Comparison of ENCODE assay signal across 12 cellular contexts in genomic region chr13:30752201-30752797, GRCh38. TPM values are rescaled to one million over a fixed set of nuclear protein-coding genes. Genes with fewer than 3 reads are reported as not detected.
DNase-seq lines count a peak whose midpoint lies in the region; ATAC-seq, FAIRE-seq and TF ChIP-seq lines count a peak whose summit lies in the region.
"Had no signal": no experiment of that assay in that cellular context is flagged by ENCODE, and none has a peak within 500 bp of the region (broad histone marks: within the 10 kb centered on the region; RNA-seq: fewer than 3 reads in every experiment).

No MANE protein-coding gene starts in this region.

- peaks cover 0 to 6% of the 10 kb centered on the region in 2 donors for H3K9me3 Mint-ChIP-seq in activated naive CD4-positive, alpha-beta T cell treated with anti-CD3 and anti-CD28 coated beads, Interleukin-2, amount 50 U/mL, for 72 hours

- TF ChIP-seq CTCF in cardiac fibroblast (IDR thresholded peaks at IDR 0.05; ENCODE audit: low read depth, low read length) = peak; percentile 16
- TF ChIP-seq CTCF in thoracic aorta (IDR thresholded peaks at IDR 0.05) = no peak

- peaks cover 16 to 21% of the 10 kb centered on the region in 2 donors for H3K36me3 Mint-ChIP-seq in activated naive CD4-positive, alpha-beta T cell treated with anti-CD3 and anti-CD28 coated beads, Interleukin-2, amount 50 U/mL, for 72 hours

- peak; percentile 97 for FAIRE-seq in islet of Langerhans (lab: Jason Lieb, UNC)

- intact Hi-C loops in Right ventricle myocardium superior (cut with DNase I) (no loop called here), cardiac septum (cut with DNase I) (no loop called here)

- H3K27ac Mint-ChIP-seq in activated naive CD4-positive, alpha-beta T cell treated with anti-CD3 and anti-CD28 coated beads, Interleukin-2, amount 50 U/mL, for 72 hours = no peak overlapping the region

- H3K36me3 ChIP-seq in thoracic aorta = no peaks in the 10 kb centered on the region

- H3K4me3 ChIP-seq in cardiac fibroblast (replicated peaks in 1 of 2; ENCODE audit: low read depth in 2 of 2, low read length in 2 of 2) = no peak overlapping the region
- H3K4me3 ChIP-seq in thoracic aorta = no peak overlapping the region
- H3K4me3 ChIP-seq: lower lobe of right lung, skin epidermis had no signal

- H3K9me3 ChIP-seq in thoracic aorta = no peaks in the 10 kb centered on the region
- H3K9me3 ChIP-seq: lower lobe of right lung had no signal

- H3K4me1 ChIP-seq in thoracic aorta (ENCODE audit: control insufficient read depth in 1 of 2, low read depth in 2 of 2) = peaks cover 0 to 16% of the 10 kb centered on the region in 2 donors

- H3K27ac ChIP-seq in thoracic aorta = peak overlapping the region; percentile 28 to 43
- H3K27ac ChIP-seq: lower lobe of right lung, skin epidermis had no signal

- ATAC-seq in Right ventricle myocardium superior (ENCODE audit: poor library complexity) = peak; percentile 84
- ATAC-seq in thoracic aorta (ENCODE audit: insufficient number of reproducible peaks, low FRiP score, low read depth) = peak; percentile 48
- ATAC-seq in activated naive CD4-positive, alpha-beta T cell treated with anti-CD3 and anti-CD28 coated beads, Interleukin-2, amount 50 U/mL, for 72 hours = no peak

- DNase-seq in Right ventricle myocardium superior = peak; percentile 65
- no peak for DNase-seq in cardiac septum (ENCODE audit: low spot score)
- DNase-seq in cardiac fibroblast (ENCODE audit: low read depth in 2 of 2) = peak; percentile 58 to 68
- no peak for DNase-seq in thoracic aorta (ENCODE audit: low spot score)
- no peak for DNase-seq in activated naive CD4-positive, alpha-beta T cell treated with anti-CD3 and anti-CD28 coated beads, Interleukin-2, amount 50 U/mL, for 72 hours (ENCODE audit: low spot score in 2 of 2)
- DNase-seq in activated naive CD4-positive, alpha-beta T cell treated with anti-CD3 and anti-CD28 coated beads, Interleukin-2, amount 50 U/mL, for 16 hours = no peak
- no peak for DNase-seq in AML-193 (lab: John Stamatoyannopoulos, UW)
- DNase-seq: GF-D8, H7, lower lobe of right lung had no signal

- H3K27me3 ChIP-seq in thoracic aorta (replicated peaks; ENCODE audit: insufficient read depth) = no peaks in the 10 kb centered on the region

RNA-seq across cellular contexts. Expression of gene ALOX5AP, which starts 17.0 kb away (rescaled TPM):
- total RNA-seq in Right ventricle myocardium superior (8.4 TPM), cardiac septum (5.4 TPM), thoracic aorta (10 to 100 TPM; 27.5 to 69.9 TPM)
- 10 to 100 TPM; 11.5 to 36.2 TPM for total RNA-seq in activated naive CD4-positive, alpha-beta T cell treated with anti-CD3 and anti-CD28 coated beads, Interleukin-2, amount 50 U/mL, for 72 hours
- total RNA-seq: H7 had no signal

Comparison
In these comparisons a context has a peak if more than half of its experiments do, and no peak if none do; other contexts are left out.
1. DNase-seq: peak in Right ventricle myocardium superior (single experiment) and cardiac fibroblast (2 of 2); none in cardiac septum (single experiment), thoracic aorta (single experiment), activated naive CD4-positive, alpha-beta T cell treated with anti-CD3 and anti-CD28 coated beads, Interleukin-2, amount 50 U/mL, for 72 hours (0 of 2), activated naive CD4-positive, alpha-beta T cell treated with anti-CD3 and anti-CD28 coated beads, Interleukin-2, amount 50 U/mL, for 16 hours (single experiment) and AML-193 (0 of 2).
2. ATAC-seq: peak in Right ventricle myocardium superior (single experiment) and thoracic aorta (single experiment); none in activated naive CD4-positive, alpha-beta T cell treated with anti-CD3 and anti-CD28 coated beads, Interleukin-2, amount 50 U/mL, for 72 hours (0 of 2).